ENCODE assay signal across 35 cellular contexts in genomic region chr19:54307389-54307788, GRCh38. TPM values are rescaled to one million over a fixed set of nuclear protein-coding genes. Genes with fewer than 3 reads are reported as not detected.
"Had no signal": no experiment of that assay in that cellular context is flagged by ENCODE, and none has a peak within 500 bp of the region (broad histone marks: within the 10 kb centered on the region; RNA-seq: fewer than 3 reads in every experiment).

No MANE protein-coding gene starts in this region.

- H3K9me3 Mint-ChIP-seq: activated CD4-positive, alpha-beta memory T cell treated with anti-CD3 and anti-CD28 coated beads for 36 hours; activated CD4-positive, alpha-beta T cell treated with anti-CD3 and anti-CD28 coated beads, Interleukin-2, amount 10 ng/mL, durations not matched to agents 24 days and 14 days; activated T-cell treated with anti-CD3 and anti-CD28 coated beads, Interleukin-2, amount 50 U/mL, for 4 hours had no signal

- H3K36me3 Mint-ChIP-seq: activated CD4-positive, alpha-beta memory T cell treated with anti-CD3 and anti-CD28 coated beads for 36 hours; activated naive CD8-positive, alpha-beta T cell had no signal

- FAIRE-seq: astrocyte, colon, endometrium, endothelial cell of umbilical vein had no signal

- H3K27ac Mint-ChIP-seq: activated CD4-positive, alpha-beta memory T cell treated with anti-CD3 and anti-CD28 coated beads for 36 hours; activated CD4-positive, alpha-beta T cell treated with anti-CD3 and anti-CD28 coated beads for 36 hours; activated CD4-positive, alpha-beta T cell treated with anti-CD3 and anti-CD28 coated beads, Interleukin-2, amount 10 ng/mL, durations not matched to agents 24 days and 14 days; activated CD8-positive, alpha-beta T cell treated with anti-CD3 and anti-CD28 coated beads, Interleukin-2, amount 10 ng/mL, durations not matched to agents 7 days and 5 days; activated naive CD8-positive, alpha-beta T cell; activated T-helper 17 cell treated with anti-CD3 and anti-CD28 coated beads, Interleukin-2, amount 50 U/mL, for 72 hours had no signal

- ATAC-seq: activated CD4-positive, alpha-beta T cell treated with anti-CD3 and anti-CD28 coated beads for 36 hours; activated CD8-positive, alpha-beta T cell treated with anti-CD3 and anti-CD28 coated beads, Interleukin-2, amount 10 ng/mL, durations not matched to agents 7 days and 5 days; activated T-cell treated with anti-CD3 and anti-CD28 coated beads, Interleukin-2, amount 50 U/mL, for 4 hours; activated T-helper 17 cell treated with anti-CD3 and anti-CD28 coated beads, Interleukin-2, amount 50 U/mL, for 72 hours; gastroesophageal sphincter had no signal

- DNase-seq: activated CD4-positive, alpha-beta memory T cell treated with anti-CD3 and anti-CD28 coated beads for 36 hours; activated CD4-positive, alpha-beta T cell treated with anti-CD3 and anti-CD28 coated beads for 36 hours; activated CD4-positive, alpha-beta T cell treated with anti-CD3 and anti-CD28 coated beads, Interleukin-2, amount 10 ng/mL, durations not matched to agents 24 days and 14 days; activated CD4-positive, CD25-positive, alpha-beta regulatory T cell; activated CD4-positive, CD25-positive, alpha-beta regulatory T cell treated with anti-CD3 and anti-CD28 coated beads, Interleukin-2, amount 50 U/mL, for 72 hours; activated CD8-positive, alpha-beta T cell treated with anti-CD3 and anti-CD28 coated beads, Interleukin-2, amount 10 ng/mL, durations not matched to agents 7 days and 5 days; activated effector memory CD4-positive, alpha-beta T cell treated with Interleukin-2 at 50 U/mL for 16 hours; activated gamma-delta T cell treated with Interleukin-2 at 50 U/mL for 16 hours; activated naive CD4-positive, alpha-beta T cell treated with anti-CD3 and anti-CD28 coated beads, Interleukin-2, amount 50 U/mL, for 16 hours; activated naive CD4-positive, alpha-beta T cell treated with Interleukin-2 at 50 U/mL for 16 hours; activated T-cell treated with anti-CD3 and anti-CD28 coated beads, Interleukin-2, amount 50 U/mL, for 4 hours; amniotic stem cell; anterior cingulate cortex; brain microvascular endothelial cell; cortex of kidney; effector CD8-positive, alpha-beta T cell; esophagus squamous epithelium; foreskin melanocyte; T-helper 2 cell had no signal

- H3K4me3 Mint-ChIP-seq: activated CD4-positive, alpha-beta memory T cell treated with anti-CD3 and anti-CD28 coated beads for 36 hours; activated CD4-positive, alpha-beta T cell treated with anti-CD3 and anti-CD28 coated beads for 36 hours; activated CD4-positive, alpha-beta T cell treated with anti-CD3 and anti-CD28 coated beads, Interleukin-2, amount 10 ng/mL, durations not matched to agents 24 days and 14 days; activated CD8-positive, alpha-beta T cell treated with anti-CD3 and anti-CD28 coated beads, Interleukin-2, amount 10 ng/mL, durations not matched to agents 7 days and 5 days; activated naive CD8-positive, alpha-beta T cell; activated T-cell treated with anti-CD3 and anti-CD28 coated beads, Interleukin-2, amount 50 U/mL, for 4 hours; activated T-helper 17 cell treated with anti-CD3 and anti-CD28 coated beads, Interleukin-2, amount 50 U/mL, for 72 hours; central memory CD8-positive, alpha-beta T cell had no signal

RNA-seq across cellular contexts. Expression of gene LILRA5, which starts 5.6 kb away (rescaled TPM):
- total RNA-seq: activated CD4-positive, alpha-beta memory T cell treated with anti-CD3 and anti-CD28 coated beads for 36 hours; activated CD4-positive, alpha-beta T cell treated with anti-CD3 and anti-CD28 coated beads for 36 hours; activated CD4-positive, alpha-beta T cell treated with anti-CD3 and anti-CD28 coated beads, Interleukin-2, amount 10 ng/mL, durations not matched to agents 24 days and 14 days; activated CD8-positive, alpha-beta T cell treated with anti-CD3 and anti-CD28 coated beads, Interleukin-2, amount 10 ng/mL, durations not matched to agents 7 days and 5 days; activated T-cell treated with anti-CD3 and anti-CD28 coated beads, Interleukin-2, amount 50 U/mL, for 4 hours; activated T-helper 17 cell treated with anti-CD3 and anti-CD28 coated beads, Interleukin-2, amount 50 U/mL, for 72 hours; astrocyte; bronchial epithelial cell; cerebellum; dermis microvascular lymphatic vessel endothelial cell; endothelial cell of umbilical vein; fibroblast of lung; fibroblast of villous mesenchyme; glomerular endothelial cell; T-helper 1 cell treated with Interleukin-12 subunit alpha and Interleukin-12 subunit beta and Interleukin-4 antibody, amounts not matched to agents 30 ng/mL and 1 ng/mL, for 36 hours had no signal
- polyA plus RNA-seq: endothelial cell of umbilical vein, fibroblast of lung had no signal

RNA-seq across cellular contexts. Expression of gene LILRB2, which starts 26.5 kb away (rescaled TPM):
- total RNA-seq: activated CD4-positive, alpha-beta memory T cell treated with anti-CD3 and anti-CD28 coated beads for 36 hours; activated CD4-positive, alpha-beta T cell treated with anti-CD3 and anti-CD28 coated beads for 36 hours; activated CD4-positive, alpha-beta T cell treated with anti-CD3 and anti-CD28 coated beads, Interleukin-2, amount 10 ng/mL, durations not matched to agents 24 days and 14 days; activated CD8-positive, alpha-beta T cell treated with anti-CD3 and anti-CD28 coated beads, Interleukin-2, amount 10 ng/mL, durations not matched to agents 7 days and 5 days; activated T-cell treated with anti-CD3 and anti-CD28 coated beads, Interleukin-2, amount 50 U/mL, for 4 hours; activated T-helper 17 cell treated with anti-CD3 and anti-CD28 coated beads, Interleukin-2, amount 50 U/mL, for 72 hours; astrocyte; bronchial epithelial cell; dermis microvascular lymphatic vessel endothelial cell; endothelial cell of umbilical vein; fibroblast of lung; fibroblast of villous mesenchyme; glomerular endothelial cell; T-helper 1 cell treated with Interleukin-12 subunit alpha and Interleukin-12 subunit beta and Interleukin-4 antibody, amounts not matched to agents 30 ng/mL and 1 ng/mL, for 36 hours had no signal
- polyA plus RNA-seq: endothelial cell of umbilical vein, fibroblast of lung had no signal

RNA-seq across cellular contexts. Expression of gene LILRA4, which starts 31.6 kb away (rescaled TPM):
- total RNA-seq: activated CD4-positive, alpha-beta memory T cell treated with anti-CD3 and anti-CD28 coated beads for 36 hours; activated CD4-positive, alpha-beta T cell treated with anti-CD3 and anti-CD28 coated beads for 36 hours; activated CD4-positive, alpha-beta T cell treated with anti-CD3 and anti-CD28 coated beads, Interleukin-2, amount 10 ng/mL, durations not matched to agents 24 days and 14 days; activated CD8-positive, alpha-beta T cell treated with anti-CD3 and anti-CD28 coated beads, Interleukin-2, amount 10 ng/mL, durations not matched to agents 7 days and 5 days; activated T-cell treated with anti-CD3 and anti-CD28 coated beads, Interleukin-2, amount 50 U/mL, for 4 hours; activated T-helper 17 cell treated with anti-CD3 and anti-CD28 coated beads, Interleukin-2, amount 50 U/mL, for 72 hours; astrocyte; bronchial epithelial cell; cardiac septum; dermis microvascular lymphatic vessel endothelial cell; endothelial cell of umbilical vein; fibroblast of lung; fibroblast of villous mesenchyme; gastroesophageal sphincter; glomerular endothelial cell; T-helper 1 cell treated with Interleukin-12 subunit alpha and Interleukin-12 subunit beta and Interleukin-4 antibody, amounts not matched to agents 30 ng/mL and 1 ng/mL, for 36 hours had no signal
- polyA plus RNA-seq: endothelial cell of umbilical vein, fibroblast of lung had no signal

RNA-seq across cellular contexts. Expression of gene LILRB5, which starts 50.3 kb away (rescaled TPM):
- total RNA-seq: activated CD4-positive, alpha-beta memory T cell treated with anti-CD3 and anti-CD28 coated beads for 36 hours; activated CD4-positive, alpha-beta T cell treated with anti-CD3 and anti-CD28 coated beads for 36 hours; activated CD4-positive, alpha-beta T cell treated with anti-CD3 and anti-CD28 coated beads, Interleukin-2, amount 10 ng/mL, durations not matched to agents 24 days and 14 days; activated CD8-positive, alpha-beta T cell treated with anti-CD3 and anti-CD28 coated beads, Interleukin-2, amount 10 ng/mL, durations not matched to agents 7 days and 5 days; activated T-cell treated with anti-CD3 and anti-CD28 coated beads, Interleukin-2, amount 50 U/mL, for 4 hours; activated T-helper 17 cell treated with anti-CD3 and anti-CD28 coated beads, Interleukin-2, amount 50 U/mL, for 72 hours; astrocyte; bronchial epithelial cell; dermis microvascular lymphatic vessel endothelial cell; endothelial cell of umbilical vein; fibroblast of lung; fibroblast of villous mesenchyme; glomerular endothelial cell; T-helper 1 cell treated with Interleukin-12 subunit alpha and Interleukin-12 subunit beta and Interleukin-4 antibody, amounts not matched to agents 30 ng/mL and 1 ng/mL, for 36 hours had no signal
- polyA plus RNA-seq: endothelial cell of umbilical vein, fibroblast of lung had no signal

RNA-seq across cellular contexts. Expression of gene LAIR1, which starts 57.3 kb away (rescaled TPM):
- total RNA-seq: astrocyte, bronchial epithelial cell, dermis microvascular lymphatic vessel endothelial cell, endothelial cell of umbilical vein, fibroblast of lung, glomerular endothelial cell had no signal
- polyA plus RNA-seq: endothelial cell of umbilical vein, fibroblast of lung had no signal
